ENCODE assay signal across 11 cellular contexts in the genomic region with DNA sequence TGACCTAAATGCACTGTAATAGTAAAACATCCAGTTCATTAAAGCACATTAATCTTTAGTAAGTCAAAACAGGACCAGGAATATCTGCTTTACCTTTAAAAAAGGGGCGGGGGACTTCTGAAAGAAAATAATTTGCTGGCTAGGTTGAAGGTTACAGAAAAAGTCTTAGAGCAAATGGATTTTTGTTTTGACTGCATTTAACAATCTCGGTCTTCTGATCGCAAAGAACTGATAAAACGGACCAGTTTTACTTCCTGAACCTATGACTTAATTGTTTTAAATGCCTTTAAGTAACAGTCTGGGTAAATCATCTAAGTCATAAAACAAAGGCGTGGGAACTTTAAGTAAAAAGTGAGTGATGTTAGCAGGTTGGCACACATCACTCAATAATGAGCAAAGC. TPM values are rescaled to one million over a fixed set of nuclear protein-coding genes. Genes with fewer than 3 reads are reported as not detected.
A peak's percentile ranks its signal among the peaks of the same experiment; 100 is the strongest.
DNase-seq lines count a peak whose midpoint lies in the region; ATAC-seq, FAIRE-seq and TF ChIP-seq lines count a peak whose summit lies in the region.
"Had no signal": no experiment of that assay in that cellular context is flagged by ENCODE, and none has a peak within 500 bp of the region (broad histone marks: within the 10 kb centered on the region; RNA-seq: fewer than 3 reads in every experiment).

No MANE protein-coding gene starts in this region.

- peak overlapping the region; percentile 91 for H3K9ac ChIP-seq in SK-N-MC (ENCODE audit: insufficient read length)
- H3K9ac ChIP-seq: parathyroid adenoma had no signal

- no peak overlapping the region for H3K27ac ChIP-seq in SK-N-MC

- H3K9me3 Mint-ChIP-seq in activated T-cell treated with anti-CD3 and anti-CD28 coated beads, Interleukin-2, amount 50 U/mL, for 4 hours: no peaks in the 10 kb centered on the region
- H3K9me3 Mint-ChIP-seq in stimulated activated naive CD8-positive, alpha-beta T cell treated with anti-CD3 and anti-CD28 coated beads, Interleukin-15, amount 100 ng/mL, for 72 hours: no peaks in the 10 kb centered on the region

- H3K27me3 Mint-ChIP-seq in activated T-cell treated with anti-CD3 and anti-CD28 coated beads, Interleukin-2, amount 50 U/mL, for 4 hours (ENCODE audit: low read depth): no peaks in the 10 kb centered on the region
- H3K27me3 Mint-ChIP-seq in stimulated activated naive CD8-positive, alpha-beta T cell treated with anti-CD3 and anti-CD28 coated beads, Interleukin-15, amount 100 ng/mL, for 72 hours: peaks cover 14% of the 10 kb centered on the region

- H3K4me3 ChIP-seq in SK-N-MC (peak overlapping the region; percentile 91), fibroblast of pulmonary artery (replicated peaks; ENCODE audit: low read depth, low read length) (peak overlapping the region; percentile 92)

- no peaks in the 10 kb centered on the region for H3K36me3 Mint-ChIP-seq in activated T-cell treated with anti-CD3 and anti-CD28 coated beads, Interleukin-2, amount 50 U/mL, for 4 hours (ENCODE audit: insufficient read depth)

- TF ChIP-seq CTCF in fibroblast of pulmonary artery (IDR thresholded peaks at IDR 0.05; ENCODE audit: low read length, missing control alignments): no peak

- peaks cover 31% of the 10 kb centered on the region for H3K4me1 Mint-ChIP-seq in activated T-cell treated with anti-CD3 and anti-CD28 coated beads, Interleukin-2, amount 50 U/mL, for 4 hours (ENCODE audit: low read depth)
- peaks cover 30% of the 10 kb centered on the region for H3K4me1 Mint-ChIP-seq in stimulated activated naive CD8-positive, alpha-beta T cell treated with anti-CD3 and anti-CD28 coated beads, Interleukin-15, amount 100 ng/mL, for 72 hours

- peaks cover 35% of the 10 kb centered on the region for H3K36me3 ChIP-seq in SK-N-MC (ENCODE audit: insufficient read depth, low read length)

- peak overlapping the region; percentile 90 to 92 for H3K27ac Mint-ChIP-seq in stimulated activated naive CD8-positive, alpha-beta T cell treated with anti-CD3 and anti-CD28 coated beads, Interleukin-15, amount 100 ng/mL, for 72 hours

- no peaks in the 10 kb centered on the region for H3K9me3 ChIP-seq in SK-N-MC (ENCODE audit: low read depth, low read length)

- ATAC-seq in activated T-cell treated with anti-CD3 and anti-CD28 coated beads, Interleukin-2, amount 50 U/mL, for 4 hours: no peak
- ATAC-seq in stimulated activated naive CD8-positive, alpha-beta T cell treated with anti-CD3 and anti-CD28 coated beads, Interleukin-15, amount 100 ng/mL, for 72 hours: no peak

- no peak for FAIRE-seq in HTR-8/SVneo (lab: Jason Lieb, UNC)
- FAIRE-seq: urothelium cell line had no signal

- H3K4me3 Mint-ChIP-seq in activated T-cell treated with anti-CD3 and anti-CD28 coated beads, Interleukin-2, amount 50 U/mL, for 4 hours: peak overlapping the region; percentile 98
- peak overlapping the region; percentile 80 to 84 for H3K4me3 Mint-ChIP-seq in stimulated activated naive CD8-positive, alpha-beta T cell treated with anti-CD3 and anti-CD28 coated beads, Interleukin-15, amount 100 ng/mL, for 72 hours

- DNase-seq in activated T-cell treated with anti-CD3 and anti-CD28 coated beads, Interleukin-2, amount 50 U/mL, for 4 hours: no peak
- DNase-seq in activated T-cell treated with anti-CD3 and anti-CD28 coated beads for 4 hours (no peak), SK-N-MC (ENCODE audit: low read depth, low spot score) (no peak), fibroblast of pulmonary artery (ENCODE audit: low read depth) (no peak), hepatic stellate cell (ENCODE audit: low spot score) (no peak), HTR-8/SVneo (ENCODE audit: insufficient read length, low spot score) (no peak), mucosa of gallbladder (ENCODE audit: low spot score) (no peak)
- no peak for DNase-seq in stimulated activated naive CD8-positive, alpha-beta T cell treated with anti-CD3 and anti-CD28 coated beads, Interleukin-15, amount 100 ng/mL, for 72 hours

RNA-seq across cellular contexts. Expression of a gene that starts 0.8 kb away (rescaled TPM):
- 10 to 100 TPM in 2 of 3 donors, 1 to 10 TPM in 1; 9.5 to 15.7 (median 15.4) TPM for total RNA-seq in activated T-cell treated with anti-CD3 and anti-CD28 coated beads, Interleukin-2, amount 50 U/mL, for 4 hours
- total RNA-seq in mucosa of gallbladder: 2.0 TPM

RNA-seq across cellular contexts. Expression of a gene that starts 55.3 kb away (rescaled TPM):
- under 1 TPM; 0.24 to 0.32 (median 0.30) TPM for total RNA-seq in activated T-cell treated with anti-CD3 and anti-CD28 coated beads, Interleukin-2, amount 50 U/mL, for 4 hours
- total RNA-seq in mucosa of gallbladder: not detected
- total RNA-seq: cardiac septum had no signal
